Comparison of ENCODE assay signal across 25 cellular contexts in genomic region chr2:224865016-224865415, GRCh38.
A peak's percentile ranks its signal among the peaks of the same experiment; 100 is the strongest.
DNase-seq lines count a peak whose midpoint lies in the region; ATAC-seq and TF ChIP-seq lines count a peak whose summit lies in the region.
"Had no signal": no experiment of that assay in that cellular context is flagged by ENCODE, and none has a peak within 500 bp of the region (broad histone marks: within the 10 kb centered on the region; RNA-seq: fewer than 3 reads in every experiment).

No MANE protein-coding gene starts in this region.

- H3K27me3 Mint-ChIP-seq in activated naive CD8-positive, alpha-beta T cell treated with anti-CD3 and anti-CD28 coated beads, Interleukin-2, amount 50 U/mL, for 24 hours = no peaks in the 10 kb centered on the region
- H3K27me3 Mint-ChIP-seq: memory B cell had no signal

- H3K27ac ChIP-seq in colonic mucosa = no peak overlapping the region
- H3K27ac ChIP-seq: C4-2B, esophagus squamous epithelium, sigmoid colon, SJCRH30, upper lobe of left lung had no signal

- peak overlapping the region; percentile 9 for H3K27ac Mint-ChIP-seq in activated naive CD8-positive, alpha-beta T cell treated with anti-CD3 and anti-CD28 coated beads, Interleukin-2, amount 50 U/mL, for 24 hours
- H3K27ac Mint-ChIP-seq: endodermal cell had no signal

- peaks cover 4% of the 10 kb centered on the region; the same call in 1 of the 2 replicates for H3K36me3 ChIP-seq in BJ (ENCODE audit: control insufficient read depth, insufficient read depth, low read length)
- H3K36me3 ChIP-seq in colonic mucosa = no peaks in the 10 kb centered on the region
- H3K36me3 ChIP-seq: HAP-1, sigmoid colon, SJCRH30, upper lobe of left lung had no signal

- DNase-seq in NCI-H2171 treated with DMSO at 0.1 percent for 48 hours (lab: John Stamatoyannopoulos, UW) (peak; percentile 8), NCI-H2171 (lab: John Stamatoyannopoulos, UW) (no peak), BJ (ENCODE audit: low read depth) (peak; percentile 35), kidney tubule cell (ENCODE audit: low spot score) (peak; percentile 37), colonic mucosa (no peak)
- DNase-seq in activated naive CD8-positive, alpha-beta T cell treated with anti-CD3 and anti-CD28 coated beads, Interleukin-2, amount 50 U/mL, for 24 hours = no peak
- DNase-seq: 8988T; activated T-cell treated with anti-CD3 and anti-CD28 coated beads, Interleukin-2, amount 50 U/mL, for 4 hours; DMS 273 treated with DMSO at 0.1 percent for 48 hours; endodermal cell; esophagus squamous epithelium; IMR-90; NCI-H1092 treated with DMSO at 0.1 percent for 48 hours; NK-92 treated with Interleukin-12 subunit alpha and Interleukin-12 subunit beta, amount 100 ng/mL, for 24 hours; sigmoid colon; SJCRH30; stimulated activated CD4-positive, alpha-beta T cell treated with anti-CD3 and anti-CD28 coated beads, Interleukin-15, amount 100 ng/mL, for 24 hours; upper lobe of left lung had no signal

- peaks cover 3% of the 10 kb centered on the region for H3K9me3 Mint-ChIP-seq in activated naive CD8-positive, alpha-beta T cell treated with anti-CD3 and anti-CD28 coated beads, Interleukin-2, amount 50 U/mL, for 24 hours
- H3K9me3 Mint-ChIP-seq: activated T-cell treated with anti-CD3 and anti-CD28 coated beads, Interleukin-2, amount 50 U/mL, for 4 hours; endodermal cell; memory B cell had no signal

- H3K36me3 Mint-ChIP-seq in activated naive CD8-positive, alpha-beta T cell treated with anti-CD3 and anti-CD28 coated beads, Interleukin-2, amount 50 U/mL, for 24 hours (ENCODE audit: low read depth) = peaks cover 68% of the 10 kb centered on the region

- no peaks in the 10 kb centered on the region for H3K9me3 ChIP-seq in colonic mucosa
- H3K9me3 ChIP-seq: esophagus squamous epithelium, HAP-1, sigmoid colon, SJCRH30, upper lobe of left lung had no signal

- no peak overlapping the region for H3K4me3 Mint-ChIP-seq in activated naive CD8-positive, alpha-beta T cell treated with anti-CD3 and anti-CD28 coated beads, Interleukin-2, amount 50 U/mL, for 24 hours
- H3K4me3 Mint-ChIP-seq: activated T-cell treated with anti-CD3 and anti-CD28 coated beads, Interleukin-2, amount 50 U/mL, for 4 hours; endodermal cell; memory B cell had no signal

- POLR2A ChIA-PET in BJ (lab: Charles Lee) = no interaction called here

- peaks cover 2% of the 10 kb centered on the region for H3K4me1 Mint-ChIP-seq in activated naive CD8-positive, alpha-beta T cell treated with anti-CD3 and anti-CD28 coated beads, Interleukin-2, amount 50 U/mL, for 24 hours
- H3K4me1 Mint-ChIP-seq: endodermal cell had no signal

- H3K27me3 ChIP-seq in BJ (ENCODE audit: control insufficient read depth, insufficient read depth, low read length) (no peaks in the 10 kb centered on the region), colonic mucosa (no peaks in the 10 kb centered on the region)
- H3K27me3 ChIP-seq: esophagus squamous epithelium, sigmoid colon, SJCRH30, upper lobe of left lung had no signal

- no peak for ATAC-seq in activated naive CD8-positive, alpha-beta T cell treated with anti-CD3 and anti-CD28 coated beads, Interleukin-2, amount 50 U/mL, for 24 hours
- ATAC-seq in GM18519 (IDR thresholded peaks at IDR 0.05; ENCODE audit: low FRiP score, unreplicated experiment) = no peak
- no peak for ATAC-seq in GM19035 (IDR thresholded peaks at IDR 0.05; ENCODE audit: unreplicated experiment)
- ATAC-seq: activated naive CD4-positive, alpha-beta T cell treated with anti-CD3 and anti-CD28 coated beads, Interleukin-2, amount 50 U/mL, for 72 hours; activated T-cell treated with anti-CD3 and anti-CD28 coated beads, Interleukin-2, amount 50 U/mL, for 4 hours; Panc1 had no signal

- no peak for TF ChIP-seq CTCF in BJ (IDR thresholded peaks at IDR 0.05; ENCODE audit: insufficient read depth, low read depth, low read length)
- TF ChIP-seq CTCF in colonic mucosa (IDR thresholded peaks at IDR 0.05) = no peak

- no peaks in the 10 kb centered on the region for H3K4me1 ChIP-seq in colonic mucosa
- H3K4me1 ChIP-seq: HAP-1, sigmoid colon, SJCRH30, upper lobe of left lung had no signal

- H3K9ac ChIP-seq in colonic mucosa (ENCODE audit: low read depth in 2 of 2, low read length in 2 of 2) = no peak overlapping the region

- intact Hi-C loops in colonic mucosa (cut with DNase I) = no loop called here

- CTCF ChIA-PET in BJ (lab: Yijun Ruan, JAX) = interaction anchor here (0.7 kb wide), 1 partner anchor 108 kb away, joined by 3 read pairs; no protein-coding TSS in a partner anchor

- H3K4me3 ChIP-seq in BJ (ENCODE audit: low read depth, low read length) (no peak overlapping the region), colonic mucosa (no peak overlapping the region)
- H3K4me3 ChIP-seq: esophagus squamous epithelium, HAP-1, sigmoid colon, SJCRH30, upper lobe of left lung had no signal

Comparison
In these comparisons a context has a peak if more than half of its experiments do, and no peak if none do; other contexts are left out.
1. DNase-seq: peak in NCI-H2171 treated with DMSO at 0.1 percent for 48 hours (single experiment), BJ (single experiment) and kidney tubule cell (single experiment); none in NCI-H2171 (single experiment), activated naive CD8-positive, alpha-beta T cell treated with anti-CD3 and anti-CD28 coated beads, Interleukin-2, amount 50 U/mL, for 24 hours (single experiment) and colonic mucosa (single experiment).